ENCODE assay signal across 18 cellular contexts in genomic region chr7:151715661-151716338, GRCh38.
DNase-seq lines count a peak whose midpoint lies in the region; ATAC-seq and TF ChIP-seq lines count a peak whose summit lies in the region.
"Had no signal": no experiment of that assay in that cellular context is flagged by ENCODE, and none has a peak within 500 bp of the region (broad histone marks: within the 10 kb centered on the region; RNA-seq: fewer than 3 reads in every experiment).

No MANE protein-coding gene starts in this region.

- peaks cover 3% of the 10 kb centered on the region for H3K4me1 ChIP-seq in right cardiac atrium (ENCODE audit: control insufficient read depth, insufficient read depth, low read length)
- no peaks in the 10 kb centered on the region for H3K4me1 ChIP-seq in osteoblast (ENCODE audit: insufficient read depth, low read length)
- H3K4me1 ChIP-seq: foreskin keratinocyte had no signal

- no peak for TF ChIP-seq CTCF in osteoblast (IDR thresholded peaks at IDR 0.05; ENCODE audit: extremely low read depth, low read depth, low read length)

- H3K27ac ChIP-seq in right cardiac atrium (ENCODE audit: low read length) (peak overlapping the region; percentile 76), osteoblast (ENCODE audit: low read depth, low read length) (no peak overlapping the region)
- H3K27ac ChIP-seq: foreskin keratinocyte, WERI-Rb-1 had no signal

- no peak overlapping the region for H3K4me2 ChIP-seq in osteoblast (ENCODE audit: insufficient read depth, low read length)

- H3K9me3 ChIP-seq in right cardiac atrium (ENCODE audit: control insufficient read depth, low read length) (no peaks in the 10 kb centered on the region), osteoblast (ENCODE audit: low read depth, low read length) (no peaks in the 10 kb centered on the region)

- no peak overlapping the region for H3K4me3 ChIP-seq in right cardiac atrium (ENCODE audit: low read length)
- no peak overlapping the region for H3K4me3 ChIP-seq in osteoblast (ENCODE audit: insufficient read depth, low read length)

- H3K79me2 ChIP-seq in osteoblast (ENCODE audit: insufficient read depth, low read length), result no peaks in the 10 kb centered on the region

- no peaks in the 10 kb centered on the region for H3K36me3 ChIP-seq in osteoblast (ENCODE audit: insufficient read depth, low read length)
- H3K36me3 ChIP-seq: WERI-Rb-1 had no signal

- H4K20me1 ChIP-seq in osteoblast (ENCODE audit: insufficient read depth, low read length), result no peaks in the 10 kb centered on the region

- in situ Hi-C loops in Caki2 (cut with HindIII; ENCODE audit: low pct_unique_long_range_greater_than_20kb, low sequenced_read_pairs) (no loop called here), G401 (cut with HindIII; ENCODE audit: low sequenced_read_pairs) (no loop called here)

- peak; percentile 81 for DNase-seq in Caki2 (ENCODE audit: low read depth)
- DNase-seq in HK-2 (ENCODE audit: unreplicated experiment), result peak; percentile 41
- no peak for DNase-seq in right cardiac atrium
- peak; percentile 49 for DNase-seq in osteoblast (ENCODE audit: insufficient read length, low spot score, missing footprints)
- no peak for DNase-seq in NCI-H1417 treated with DMSO at 0.1 percent for 48 hours (lab: John Stamatoyannopoulos, UW)
- no peak for DNase-seq in G401 (ENCODE audit: low spot score)
- DNase-seq: activated CD4-positive, alpha-beta T cell treated with anti-CD3 and anti-CD28 coated beads, Interleukin-2, amount 50 U/mL, for 1 hour; activated gamma-delta T cell treated with Interleukin-2 at 50 U/mL for 16 hours; COR-L47; EL; erythroblast; foreskin keratinocyte; NCI-H1694; NCI-H226; stimulated activated CD4-positive, alpha-beta T cell treated with anti-CD3 and anti-CD28 coated beads, Interleukin-4, amount 100 ng/mL, for 4 hours; WERI-Rb-1 had no signal

- WGBS in right cardiac atrium, result 62% methylated on average over 14 of the region's 14 CpGs

- ATAC-seq in right cardiac atrium, result peak in 1 of 2 donors; percentile 2
- ATAC-seq in GM21360 (IDR thresholded peaks at IDR 0.05; ENCODE audit: unreplicated experiment), result no peak
- no peak for ATAC-seq in GM18909 (IDR thresholded peaks at IDR 0.05; ENCODE audit: poor library complexity, unreplicated experiment)
- ATAC-seq: foreskin keratinocyte had no signal

- intact Hi-C loops in right cardiac atrium (cut with DNase I), result no loop called here

- H3K27me3 ChIP-seq in right cardiac atrium (ENCODE audit: control insufficient read depth, insufficient read depth) (no peaks in the 10 kb centered on the region), osteoblast (ENCODE audit: insufficient read depth, low read length) (no peaks in the 10 kb centered on the region)
- H3K27me3 ChIP-seq: foreskin keratinocyte had no signal

- no peak overlapping the region for H2AFZ ChIP-seq in osteoblast (ENCODE audit: low read length)

Comparison
In these comparisons a context has a peak if more than half of its experiments do, and no peak if none do; other contexts are left out.
1. DNase-seq: peak in Caki2 (single experiment), HK-2 (single experiment) and osteoblast (single experiment); none in right cardiac atrium (0 of 3), NCI-H1417 treated with DMSO at 0.1 percent for 48 hours (single experiment) and G401 (single experiment).